ENCODE assay signal across 17 cellular contexts in genomic region chr2:64957114-64957903, GRCh38.
"Had no signal": no experiment of that assay in that cellular context is flagged by ENCODE, and none has a peak within 500 bp of the region (broad histone marks: within the 10 kb centered on the region; RNA-seq: fewer than 3 reads in every experiment).

No MANE protein-coding gene starts in this region.

- H3K4me1 ChIP-seq: esophagus muscularis mucosa had no signal

- H3K36me3 ChIP-seq: esophagus muscularis mucosa, gastrocnemius medialis, ovary, right lobe of liver, thoracic aorta, transverse colon had no signal

- DNase-seq: effector memory CD4-positive, alpha-beta T cell; gastrocnemius medialis; immature natural killer cell; mesendoderm; naive thymus-derived CD8-positive, alpha-beta T cell; ovary; right lobe of liver; stimulated activated CD4-positive, alpha-beta T cell treated with anti-CD3 and anti-CD28 coated beads, Interleukin-2, amount 100 ng/mL, for 24 hours; stimulated activated CD4-positive, alpha-beta T cell treated with anti-CD3 and anti-CD28 coated beads, Interleukin-4, amount 100 ng/mL, for 4 hours; stimulated activated naive B cell treated with anti-CD40 and anti-IgM and Interleukin-4, amounts not matched to agents 10 μg/mL and 1 μg/mL and 100 μg/mL, for 72 hours; stimulated activated naive CD8-positive, alpha-beta T cell treated with anti-CD3 and anti-CD28 coated beads, Interleukin-15, amount 100 ng/mL, for 72 hours; substantia nigra; transverse colon had no signal

- H3K4me3 ChIP-seq: esophagus muscularis mucosa, gastrocnemius medialis, ovary, right lobe of liver, skin epidermis, thoracic aorta, transverse colon had no signal

- H3K27me3 ChIP-seq: esophagus muscularis mucosa, gastrocnemius medialis, ovary, right lobe of liver, transverse colon had no signal

- ATAC-seq: gastrocnemius medialis; naive thymus-derived CD8-positive, alpha-beta T cell; right lobe of liver; stimulated activated naive B cell treated with anti-CD40 and anti-IgM and Interleukin-4, amounts not matched to agents 10 μg/mL and 1 μg/mL and 100 μg/mL, for 72 hours; stimulated activated naive CD8-positive, alpha-beta T cell treated with anti-CD3 and anti-CD28 coated beads, Interleukin-15, amount 100 ng/mL, for 72 hours had no signal

- H3K27ac ChIP-seq: epithelial cell of prostate, esophagus muscularis mucosa, gastrocnemius medialis, ovary, right lobe of liver, skin epidermis, thoracic aorta, transverse colon had no signal

- H3K9me3 ChIP-seq: gastrocnemius medialis, ovary, right lobe of liver, thoracic aorta, transverse colon had no signal
